ENCODE assay signal across 9 cellular contexts in the genomic region with DNA sequence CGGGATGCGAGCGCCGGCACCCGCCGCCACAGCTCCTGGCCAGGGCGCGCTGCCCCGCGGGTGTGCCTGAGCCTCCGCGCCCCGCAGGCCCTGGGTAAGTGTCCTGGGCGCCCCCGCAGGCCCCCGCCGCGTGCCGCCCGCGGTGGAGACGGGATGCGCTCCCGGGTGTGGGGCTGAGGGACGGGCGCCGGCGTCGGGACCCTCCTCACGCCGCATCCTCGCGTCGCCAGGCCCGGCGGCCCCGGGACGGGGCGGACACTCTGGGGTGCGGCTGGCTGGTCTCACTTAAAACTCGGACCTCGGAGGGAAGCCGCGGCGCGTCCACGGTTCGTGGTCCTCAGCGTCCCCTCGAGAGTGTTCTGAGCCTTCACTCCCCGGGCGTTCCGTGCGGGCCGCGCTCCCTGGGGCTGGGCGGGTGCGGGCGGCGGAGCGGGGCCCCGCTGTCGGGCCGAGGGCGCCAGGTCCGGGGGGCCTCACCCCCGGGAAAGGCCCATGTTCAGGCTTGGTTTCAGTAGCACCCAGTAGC. TPM values are rescaled to one million over a fixed set of nuclear protein-coding genes. Genes with fewer than 3 reads are reported as not detected.
DNase-seq lines count a peak whose midpoint lies in the region; ATAC-seq and TF ChIP-seq lines count a peak whose summit lies in the region.
"Had no signal": no experiment of that assay in that cellular context is flagged by ENCODE, and none has a peak within 500 bp of the region (broad histone marks: within the 10 kb centered on the region; RNA-seq: fewer than 3 reads in every experiment).

No MANE protein-coding gene starts in this region.

- TF ChIP-seq RAD21 in IMR-90 (IDR thresholded peaks at IDR 0.05; ENCODE audit: low read length): no peak

- peak overlapping the region; percentile 76 to 80; a peak in 3 of 4 replicates for H4K8ac ChIP-seq in IMR-90 (ENCODE audit: low read depth in 2 of 2, low read length in 2 of 2)

- peak overlapping the region; percentile 93 for H3K9ac ChIP-seq in IMR-90 (ENCODE audit: low read depth, low read length)

- DNase-seq in IMR-90 (no peak), fibroblast of the aortic adventitia (ENCODE audit: low read depth) (no peak), tibial nerve (ENCODE audit: low spot score in 2 of 2) (no peak), GF-D8 (lab: John Stamatoyannopoulos, UW) (no peak), GM19240 (ENCODE audit: insufficient read length, low spot score) (no peak), activated gamma-delta T cell (lab: John Stamatoyannopoulos, UW) (no peak)

- H3K36me3 ChIP-seq in ACC112 (ENCODE audit: insufficient read depth, low read length): 0 out of 2 replicates have a peak, but pooled peaks cover 4% of the 10 kb centered on the region
- peaks cover 21% of the 10 kb centered on the region for H3K36me3 ChIP-seq in IMR-90 (ENCODE audit: control insufficient read depth, insufficient read depth, low read length)
- peaks cover 0 to 8% (median 0%) of the 10 kb centered on the region in 3 donors for H3K36me3 ChIP-seq in tibial nerve

- no TSS peak for BruUV-seq in IMR-90 (replicated peaks; lab: Mats Ljungman, UMichigan)

- peak overlapping the region; percentile 74 for H2BK5ac ChIP-seq in IMR-90 (ENCODE audit: low read depth, low read length, poor library complexity, severe bottlenecking)

- peaks cover 28% of the 10 kb centered on the region for H3K79me2 ChIP-seq in ACC112 (ENCODE audit: control insufficient read depth, insufficient read depth, low read length, unreplicated experiment)

- H4K20me1 ChIP-seq in IMR-90 (ENCODE audit: insufficient read depth, low read length): peaks cover 32% of the 10 kb centered on the region

- TF ChIP-seq EP300 in tibial nerve (IDR thresholded peaks at IDR 0.05): no peak

- peak overlapping the region; percentile 79 for H4K91ac ChIP-seq in IMR-90 (ENCODE audit: insufficient read depth, low read depth, low read length)

- H2BK15ac ChIP-seq in IMR-90 (ENCODE audit: low read depth, low read length): no peak overlapping the region

- H3K4me3 ChIP-seq in ACC112 (ENCODE audit: low read depth, low read length) (peak overlapping the region; percentile 97), IMR-90 (ENCODE audit: insufficient read depth, low read depth, low read length) (peak overlapping the region; percentile 98), fibroblast of the aortic adventitia (ENCODE audit: low read depth, low read length) (peak overlapping the region; percentile 79), tibial nerve (peak overlapping the region in 3 of 4 donors; percentile 27 to 50 (median 49))

- peak overlapping the region; percentile 84 for H3K4ac ChIP-seq in IMR-90 (ENCODE audit: low read depth, low read length)

- peak overlapping the region; percentile 58; the same call in 1 of the 2 replicates for H3K27ac ChIP-seq in ACC112 (ENCODE audit: low read depth, low read length)
- H3K27ac ChIP-seq in IMR-90 (ENCODE audit: insufficient read depth, low read length): peak overlapping the region; percentile 84
- H3K27ac ChIP-seq in tibial nerve: no peak overlapping the region
- H3K27ac ChIP-seq: epithelial cell of prostate had no signal

- CTCF ChIA-PET in IMR-90 (lab: Yijun Ruan, JAX): interaction anchor here (1.0 to 1.5 kb wide), 2 partner anchors 14 to 18 kb away, joined by 3 to 5 read pairs; no protein-coding TSS in a partner anchor

- peaks cover 2% of the 10 kb centered on the region; the same call in 1 of the 2 replicates for H3K9me1 ChIP-seq in IMR-90 (ENCODE audit: insufficient read depth, low read length)

- H2BK20ac ChIP-seq in IMR-90 (ENCODE audit: low read depth, low read length): no peak overlapping the region

- ATAC-seq in GM19395 (IDR thresholded peaks at IDR 0.05; ENCODE audit: unreplicated experiment) (peak; percentile 11), IMR-90 (ENCODE audit: low read depth) (peak; percentile 10)

- H3K79me1 ChIP-seq in IMR-90 (ENCODE audit: low read depth in 1 of 2, low read length in 2 of 2): peaks cover 15 to 63% of the 10 kb centered on the region in 2 experiments

- WGBS in IMR-90 (ENCODE audit: extremely low coverage in 2 of 2, insufficient read length in 1 of 2), 2 experiments: 0% methylated on average over 26 of the region's 67 CpGs; no CpG with 5 or more reads in 1 of the 2 experiments
- WGBS in tibial nerve, 2 donors: 0% methylated on average over 3 of the region's 67 CpGs; no CpG with 5 or more reads in 1 of the 2 donors

- POLR2A ChIA-PET in IMR-90 (lab: Charles Lee; ENCODE audit: unreplicated experiment): interaction anchor here (1.4 kb wide), 1 partner anchor 103 kb away, joined by 3 read pairs; no protein-coding TSS in a partner anchor

- H3K23ac ChIP-seq in IMR-90 (ENCODE audit: low read depth, low read length): peak overlapping the region; percentile 82; the same call in 1 of the 2 replicates

- peak overlapping the region; percentile 65 for H2AK9ac ChIP-seq in IMR-90 (replicated peaks; ENCODE audit: low read depth, low read length, poor library complexity)

- H3K9me3 ChIP-seq in IMR-90 (ENCODE audit: control insufficient read depth, insufficient read depth, low read length) (no peaks in the 10 kb centered on the region), tibial nerve (peaks cover 0 to 2% (median 0%) of the 10 kb centered on the region in 4 donors)

- in situ Hi-C loops in IMR-90 (cut with MboI; ENCODE audit: low sequenced_read_pairs): no loop called here

- H3K4me2 ChIP-seq in IMR-90 (ENCODE audit: low read depth, low read length): peak overlapping the region; percentile 92

- H3K27me3 ChIP-seq in ACC112 (ENCODE audit: insufficient read depth, low read length): peaks cover 21% of the 10 kb centered on the region
- H3K27me3 ChIP-seq in IMR-90 (ENCODE audit: control insufficient read depth, insufficient read depth, low read length): no peaks in the 10 kb centered on the region
- H3K27me3 ChIP-seq in tibial nerve: peaks cover 0 to 52% of the 10 kb centered on the region in 2 donors

- peak overlapping the region; percentile 66; the same call in 1 of the 2 replicates for H4K5ac ChIP-seq in IMR-90 (ENCODE audit: low read depth, low read length)

- H2AFZ ChIP-seq in ACC112 (ENCODE audit: low read length, unreplicated experiment): peak overlapping the region; percentile 69
- peak overlapping the region; percentile 91 for H2AFZ ChIP-seq in IMR-90 (replicated peaks; ENCODE audit: low read length, poor library complexity)

- TF ChIP-seq POLR2A in IMR-90 (IDR thresholded peaks at IDR 0.05; ENCODE audit: low read depth, low read length) (peak; percentile 67; the same call in 1 of the 2 replicates), tibial nerve (IDR thresholded peaks at IDR 0.05) (no peak)

- no peak overlapping the region for H2BK120ac ChIP-seq in IMR-90 (ENCODE audit: low read depth, low read length)

- H2AK5ac ChIP-seq in IMR-90 (ENCODE audit: low read depth, low read length): peak overlapping the region; percentile 77; the same call in 1 of the 2 replicates

- dilution Hi-C loops in IMR-90 (cut with HindIII; ENCODE audit: low sequenced_read_pairs, unreplicated experiment): no loop called here

- H3K18ac ChIP-seq in IMR-90 (ENCODE audit: low read depth, low read length): peak overlapping the region; percentile 38; the same call in 1 of the 2 replicates

- peak overlapping the region; percentile 77 for H3K14ac ChIP-seq in IMR-90 (replicated peaks; ENCODE audit: low read depth, low read length)

- H3K56ac ChIP-seq in IMR-90 (ENCODE audit: extremely low read depth, insufficient read depth, low read length): peak overlapping the region; percentile 77

- H3K4me1 ChIP-seq in ACC112 (ENCODE audit: control insufficient read depth, insufficient read depth, low read length, unreplicated experiment) (peaks cover 26% of the 10 kb centered on the region), IMR-90 (ENCODE audit: control insufficient read depth, insufficient read depth, low read length) (peaks cover 21% of the 10 kb centered on the region), tibial nerve (peaks cover 0 to 31% (median 15%) of the 10 kb centered on the region in 4 donors)

- intact Hi-C loops in IMR-90 (cut with micrococcal nuclease): loop anchor here (2.0 kb wide), 2 partner anchors 109 to 119 kb away; no protein-coding TSS in a partner anchor

- no peak for TF ChIP-seq CTCF in IMR-90 (conservative IDR thresholded peaks at IDR 0.05; ENCODE audit: low read depth, low read length)
- no peak for TF ChIP-seq CTCF in fibroblast of the aortic adventitia (IDR thresholded peaks at IDR 0.05; ENCODE audit: insufficient read depth, low read length)
- no peak for TF ChIP-seq CTCF in tibial nerve (IDR thresholded peaks at IDR 0.05)

TF ChIP-seq in IMR-90, 13 proteins besides CTCF, POLR2A, EP300 and RAD21 (continues in another document):
- TF ChIP-seq MXI1 (IDR thresholded peaks at IDR 0.05; ENCODE audit: borderline replicate concordance, low read depth, low read length) (no peak), MAFK (IDR thresholded peaks at IDR 0.05; ENCODE audit: low read depth, low read length) (no peak), RCOR1 (IDR thresholded peaks at IDR 0.05; ENCODE audit: insufficient replicate concordance, low read length) (no peak), CHD1 (IDR thresholded peaks at IDR 0.05; ENCODE audit: low read depth, low read length) (no peak), NFE2L2 (IDR thresholded peaks at IDR 0.05; ENCODE audit: low read depth, low read length) (no peak), BHLHE40 (IDR thresholded peaks at IDR 0.05; ENCODE audit: low read depth, low read length) (no peak), CEBPB (IDR thresholded peaks at IDR 0.05; ENCODE audit: low read depth, low read length) (no peak)
- TF ChIP-seq, protein P1, sequence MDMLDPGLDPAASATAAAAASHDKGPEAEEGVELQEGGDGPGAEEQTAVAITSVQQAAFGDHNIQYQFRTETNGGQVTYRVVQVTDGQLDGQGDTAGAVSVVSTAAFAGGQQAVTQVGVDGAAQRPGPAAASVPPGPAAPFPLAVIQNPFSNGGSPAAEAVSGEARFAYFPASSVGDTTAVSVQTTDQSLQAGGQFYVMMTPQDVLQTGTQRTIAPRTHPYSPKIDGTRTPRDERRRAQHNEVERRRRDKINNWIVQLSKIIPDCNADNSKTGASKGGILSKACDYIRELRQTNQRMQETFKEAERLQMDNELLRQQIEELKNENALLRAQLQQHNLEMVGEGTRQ (IDR thresholded peaks at IDR 0.05; ENCODE audit: low read depth, low read length): no peak

RNA-seq across cellular contexts. Expression of a gene that starts 0.3 kb away (rescaled TPM):
- total RNA-seq in IMR-90 (2012; rRNA removed): 15.6 and 16.7 TPM in 2 replicates
- 36.1 and 37.1 TPM in 2 replicates for polyA plus RNA-seq in IMR-90 (2012; rRNA removed)
- polyA plus RNA-seq in IMR-90 (2012; cell fraction: cytosol; rRNA removed): 24.9 and 33.9 TPM in 2 replicates
- polyA plus RNA-seq in IMR-90 (2012; cell fraction: nucleus; rRNA removed; ENCODE audit: low replicate concordance): 77.0 and 141 TPM in 2 replicates
- 8.8 and 31.9 TPM in 2 replicates for total RNA-seq in fibroblast of the aortic adventitia (ENCODE audit: low replicate concordance)
- 1 to 10 TPM in 3 of 4 donors, not detected in 1; 1.0 to 4.8 (median 1.2) TPM for total RNA-seq in tibial nerve

RNA-seq across cellular contexts. Expression of a gene that starts 50.3 kb away (rescaled TPM):
- 158 and 168 TPM in 2 replicates for total RNA-seq in IMR-90 (2012; rRNA removed)
- polyA plus RNA-seq in IMR-90 (2012; rRNA removed): 198 and 212 TPM in 2 replicates
- polyA plus RNA-seq in IMR-90 (2012; cell fraction: cytosol; rRNA removed): 189 and 290 TPM in 2 replicates
- 198 and 241 TPM in 2 replicates for polyA plus RNA-seq in IMR-90 (2012; cell fraction: nucleus; rRNA removed; ENCODE audit: low replicate concordance)
- 59.1 and 83.7 TPM in 2 replicates for total RNA-seq in fibroblast of the aortic adventitia (ENCODE audit: low replicate concordance)
- 100 to 1,000 TPM in 1 of 4 donors, 10 to 100 TPM in 3; 80.1 to 115 (median 91.7) TPM for total RNA-seq in tibial nerve

Comparison
In these comparisons a context has a peak if more than half of its experiments do, and no peak if none do; other contexts are left out.
1. H3K27ac ChIP-seq: peak in ACC112 (single experiment) and IMR-90 (single experiment); none in tibial nerve (0 of 4).
2. Peak in every context shown above with its lines, with median percentiles within 50 percentile points of each other: H3K4me3 ChIP-seq.